ENCODE assay signal across 24 cellular contexts in genomic region chr3:146128179-146128578, GRCh38. TPM values are rescaled to one million over a fixed set of nuclear protein-coding genes. Genes with fewer than 3 reads are reported as not detected.
"Had no signal": no experiment of that assay in that cellular context is flagged by ENCODE, and none has a peak within 500 bp of the region (broad histone marks: within the 10 kb centered on the region; RNA-seq: fewer than 3 reads in every experiment).

No MANE protein-coding gene starts in this region.

- H3K27ac ChIP-seq: dorsolateral prefrontal cortex, neural progenitor cell, prostate gland, spleen, suprapubic skin, vagina had no signal

- H3K9me3 Mint-ChIP-seq: nephron, neural progenitor cell had no signal

- H3K4me3 ChIP-seq: dorsolateral prefrontal cortex, neural progenitor cell, prostate gland, right atrium auricular region, sigmoid colon, spleen, suprapubic skin, vagina had no signal

- DNase-seq: dorsolateral prefrontal cortex; effector CD4-positive, alpha-beta T cell; hypothalamus; immature natural killer cell; islet precursor cell; kidney glomerular epithelial cell; left colon; mesenchymal stem cell; midbrain; naive thymus-derived CD4-positive, alpha-beta T cell; sigmoid colon; spleen; stimulated activated CD4-positive, alpha-beta T cell treated with anti-CD3 and anti-CD28 coated beads, Interleukin-4, amount 100 ng/mL, for 4 hours; stimulated activated naive CD8-positive, alpha-beta T cell treated with anti-CD3 and anti-CD28 coated beads, Interleukin-15, Interleukin-2, amounts not matched to agents 100 U/mL and 50 U/mL, for 24 hours; trophoblast cell had no signal

- H3K36me3 Mint-ChIP-seq: immature natural killer cell; naive thymus-derived CD4-positive, alpha-beta T cell; neural progenitor cell; stimulated activated memory B cell treated with anti-CD40 and anti-IgM and Interleukin-4, amounts not matched to agents 10 μg/mL and 1 μg/mL and 100 μg/mL, for 72 hours had no signal

- H3K4me1 ChIP-seq: neural progenitor cell, prostate gland, spleen, suprapubic skin had no signal

- H3K9me3 ChIP-seq: prostate gland, right atrium auricular region, sigmoid colon, spleen, suprapubic skin, vagina had no signal

- H3K27ac Mint-ChIP-seq: immature natural killer cell; naive thymus-derived CD4-positive, alpha-beta T cell; neural progenitor cell; stimulated activated memory B cell treated with anti-CD40 and anti-IgM and Interleukin-4, amounts not matched to agents 10 μg/mL and 1 μg/mL and 100 μg/mL, for 72 hours had no signal

- H3K36me3 ChIP-seq: neural progenitor cell, prostate gland, right atrium auricular region, sigmoid colon, spleen, suprapubic skin, vagina had no signal

- H3K4me3 Mint-ChIP-seq: immature natural killer cell; naive thymus-derived CD4-positive, alpha-beta T cell; nephron; neural progenitor cell; stimulated activated memory B cell treated with anti-CD40 and anti-IgM and Interleukin-4, amounts not matched to agents 10 μg/mL and 1 μg/mL and 100 μg/mL, for 72 hours had no signal

- H3K4me2 ChIP-seq: neural progenitor cell had no signal

- H3K27me3 ChIP-seq: dorsolateral prefrontal cortex, neural progenitor cell, right atrium auricular region, sigmoid colon, spleen, suprapubic skin, vagina had no signal

- H3K9ac ChIP-seq: neural progenitor cell had no signal

- ATAC-seq: left colon; naive thymus-derived CD4-positive, alpha-beta T cell; stimulated activated memory B cell treated with anti-CD40 and anti-IgM and Interleukin-4, amounts not matched to agents 10 μg/mL and 1 μg/mL and 100 μg/mL, for 72 hours; stimulated activated naive CD8-positive, alpha-beta T cell treated with anti-CD3 and anti-CD28 coated beads, Interleukin-15, Interleukin-2, amounts not matched to agents 100 U/mL and 50 U/mL, for 24 hours had no signal

- FAIRE-seq: colon, frontal cortex had no signal

- H3K27me3 Mint-ChIP-seq: naive thymus-derived CD4-positive, alpha-beta T cell; stimulated activated memory B cell treated with anti-CD40 and anti-IgM and Interleukin-4, amounts not matched to agents 10 μg/mL and 1 μg/mL and 100 μg/mL, for 72 hours had no signal

- H2AFZ ChIP-seq: neural progenitor cell had no signal

- H3K4me1 Mint-ChIP-seq: immature natural killer cell; naive thymus-derived CD4-positive, alpha-beta T cell; neural progenitor cell; stimulated activated memory B cell treated with anti-CD40 and anti-IgM and Interleukin-4, amounts not matched to agents 10 μg/mL and 1 μg/mL and 100 μg/mL, for 72 hours had no signal

RNA-seq across cellular contexts. Expression of gene PLOD2, which starts 32.8 kb away (rescaled TPM):
- polyA plus RNA-seq: immature natural killer cell; naive thymus-derived CD4-positive, alpha-beta T cell had no signal
